Comparison of ENCODE assay signal across 8 cellular contexts in genomic region chr2:169584005-169584877, GRCh38.
DNase-seq lines count a peak whose midpoint lies in the region; ATAC-seq and TF ChIP-seq lines count a peak whose summit lies in the region.

TSS of gene PPIG (plus strand) at chr2:169584351. CDS start at chr2:169604042, 19,691 bp downstream.

- DNase-seq in AG09309 (ENCODE audit: low read depth): peak; percentile 57
- peak; percentile 82 for DNase-seq in NCI-H446 treated with DMSO at 0.1 percent for 48 hours (lab: John Stamatoyannopoulos, UW)
- DNase-seq in activated CD4-positive, alpha-beta T cell treated with anti-CD3 and anti-CD28 coated beads for 24 hours (ENCODE audit: low read depth in 2 of 2): peak; percentile 71 to 81
- peak; percentile 93 for DNase-seq in choroid plexus epithelial cell (ENCODE audit: low read depth)
- peak; percentile 83 for DNase-seq in kidney glomerular epithelial cell (lab: John Stamatoyannopoulos, UW)
- DNase-seq in stimulated activated CD4-positive, alpha-beta T cell treated with anti-CD3 and anti-CD28 coated beads, Interleukin-1b, Interleukin-23, amount 100 ng/mL, for 1 hour (ENCODE audit: low read depth in 2 of 2): peak; percentile 49 to 68

- no peak for TF ChIP-seq CTCF in AG09309 (IDR thresholded peaks at IDR 0.05; ENCODE audit: control insufficient read depth, insufficient read depth, low read depth, low read length, missing control alignments)
- no peak for TF ChIP-seq CTCF in choroid plexus epithelial cell (conservative IDR thresholded peaks at IDR 0.05; ENCODE audit: low read depth, low read length)

- ATAC-seq in GM19023 (IDR thresholded peaks at IDR 0.05; ENCODE audit: unreplicated experiment): peak; percentile 92
- ATAC-seq in HG03280 (IDR thresholded peaks at IDR 0.05; ENCODE audit: unreplicated experiment): peak; percentile 93

- peak within 1 kb of the TSS; percentile 93 for H3K4me3 ChIP-seq in AG09309 (ENCODE audit: control insufficient read depth, low read depth, low read length)
- H3K4me3 ChIP-seq in choroid plexus epithelial cell (ENCODE audit: low read depth, low read length): peak within 1 kb of the TSS; percentile 98

Comparison
In these comparisons a context has a peak if more than half of its experiments do, and no peak if none do; other contexts are left out.
1. Peak in every context shown above with its lines: DNase-seq, ATAC-seq and H3K4me3 ChIP-seq.